In genomic region chr9:136409557-136410455, GRCh38 we compare ENCODE assay signal across 1 cellular context.
TF ChIP-seq lines count a peak whose summit lies in the region.

No MANE protein-coding gene starts in this region.

TF ChIP-seq in GM23338, 12 proteins besides CTCF, POLR2A, EP300 and RAD21:
- no peak for TF ChIP-seq ZNF331 (CRISPR knock-in tag; IDR thresholded peaks at IDR 0.05; ENCODE audit: low read depth)
- TF ChIP-seq STAT1 (IDR thresholded peaks at IDR 0.05; ENCODE audit: unreplicated experiment), result no peak
- TF ChIP-seq ETS1 (IDR thresholded peaks at IDR 0.05), result no peak
- TF ChIP-seq EZH2phosphoT487 (IDR thresholded peaks at IDR 0.05; ENCODE audit: unreplicated experiment), result no peak
- TF ChIP-seq JUNB (IDR thresholded peaks at IDR 0.05; ENCODE audit: unreplicated experiment), result no peak
- TF ChIP-seq POLR2AphosphoS5 (IDR thresholded peaks at IDR 0.05; ENCODE audit: low read depth), result no peak
- TF ChIP-seq REST (IDR thresholded peaks at IDR 0.05; ENCODE audit: unreplicated experiment), result no peak
- TF ChIP-seq EZH2 (IDR thresholded peaks at IDR 0.05; ENCODE audit: low read depth, unreplicated experiment), result no peak
- no peak for TF ChIP-seq ZNF114 (CRISPR knock-in tag; IDR thresholded peaks at IDR 0.05)
- TF ChIP-seq NANOG (IDR thresholded peaks at IDR 0.05; ENCODE audit: borderline replicate concordance), result no peak
- TF ChIP-seq ZNF462 (CRISPR knock-in tag; IDR thresholded peaks at IDR 0.05), result no peak
- TF ChIP-seq CREB1 (CRISPR knock-in tag; IDR thresholded peaks at IDR 0.05; ENCODE audit: low read depth), result no peak
TF ChIP-seq in GM23338: peak in this region for 0.
